8 cellular contexts compared by ENCODE assay signal in genomic region chr7:105876091-105876963, GRCh38. TPM values are rescaled to one million over a fixed set of nuclear protein-coding genes. Genes with fewer than 3 reads are reported as not detected.
DNase-seq lines count a peak whose midpoint lies in the region; ATAC-seq, FAIRE-seq and TF ChIP-seq lines count a peak whose summit lies in the region.

Gene ATXN7L1, minus strand, starts transcription at chr7:105876599. Its CDS starts 41 bp downstream, at chr7:105876558.

- peak; percentile 69 to 70 for TF ChIP-seq POLR2A in HepG2 (IDR thresholded peaks at IDR 0.05; ENCODE audit: insufficient read depth in 1 of 2, low read depth in 2 of 2, low read length in 2 of 2)

- peak; percentile 88 for ATAC-seq in HG03571 (IDR thresholded peaks at IDR 0.05; ENCODE audit: unreplicated experiment)
- peak; percentile 89 for ATAC-seq in HepG2

- TF ChIP-seq CTCF in AG04449 (IDR thresholded peaks at IDR 0.05; ENCODE audit: insufficient read depth, low read length, missing control alignments) (peak; percentile 36), HepG2 (CRISPR knock-in tag; IDR thresholded peaks at IDR 0.05) (peak; percentile 43; the same call in 1 of the 2 replicates)

- CTCF ChIA-PET in AG04449 (lab: Yijun Ruan, JAX) = interaction anchor here (0.6 to 2.5 kb wide), 25 partner anchors 8 to 223 kb away, joined by 3 to 16 read pairs (median 4); no protein-coding TSS in a partner anchor
- CTCF ChIA-PET in HepG2 (lab: Yijun Ruan, JAX; ENCODE audit: low intra/inter-chr PET ratio, low total read pairs) = interaction anchor here (0.7 kb wide), 1 partner anchor 117 kb away, joined by 3 read pairs; no protein-coding TSS in a partner anchor

- peak; percentile 77 for DNase-seq in AG04449 (ENCODE audit: low read depth, low spot score)
- DNase-seq in GM19238 (ENCODE audit: insufficient read length, low spot score) = peak; percentile 72
- peak; percentile 94 for DNase-seq in NCI-H774 (lab: John Stamatoyannopoulos, UW)
- DNase-seq in activated CD4-positive, alpha-beta T cell treated with anti-CD3 and anti-CD28 coated beads, Interleukin-2, amount 50 U/mL, for 24 hours (ENCODE audit: low read depth in 1 of 2, low spot score in 1 of 2) = peak; percentile 76 to 86
- peak; percentile 98 for DNase-seq in dermis blood vessel endothelial cell
- DNase-seq in HepG2 (ENCODE audit: low spot score) = peak; percentile 92
- peak; percentile 90 for DNase-seq in stimulated activated CD4-positive, alpha-beta T cell treated with anti-CD3 and anti-CD28 coated beads, Interleukin-2, amount 100 ng/mL, for 4 hours (ENCODE audit: low read depth)

- H3K27me3 ChIP-seq in HepG2 (ENCODE audit: control insufficient read depth in 1 of 2, insufficient read depth in 2 of 2, low read length in 2 of 2) = no peaks in the 10 kb centered on the region; a peak in 1 of 5 replicates

- POLR2A ChIA-PET in AG04449 (lab: Yijun Ruan, JAX) = interaction anchor here (0.9 kb wide), 1 partner anchor 24 kb away, joined by 5 read pairs; no protein-coding TSS in a partner anchor
- POLR2A ChIA-PET in HepG2 (lab: Yijun Ruan, JAX) = interaction anchor here (1.2 to 1.6 kb wide), 2 partner anchors 47 to 51 kb away, joined by 3 to 5 read pairs; no protein-coding TSS in a partner anchor

- H3K9me3 ChIP-seq in HepG2 (ENCODE audit: low read length) = no peaks in the 10 kb centered on the region

- peak; percentile 71; the same call in 1 of the 2 replicates for TF ChIP-seq RAD21 in HepG2 (CRISPR knock-in tag; IDR thresholded peaks at IDR 0.05)

- peak; percentile 89 for FAIRE-seq in HepG2 (lab: Jason Lieb, UNC)

- peak within 1 kb of the TSS; percentile 95 for H3K4me2 ChIP-seq in HepG2 (ENCODE audit: low read depth, low read length)

- under 1% methylated on average over 29 of the region's 77 CpGs for WGBS in HepG2 (ENCODE audit: low lambda C conversion rate)

- in situ Hi-C loops in HepG2 (cut with HindIII; ENCODE audit: extremely low pct_ligation_motif_present, low pct_unique_long_range_greater_than_20kb) = loop anchor here (5.0 kb wide), 1 partner anchor 114 kb away; no protein-coding TSS in a partner anchor

- peak within 1 kb of the TSS; percentile 85 for H3K27ac ChIP-seq in HepG2 (ENCODE audit: extremely low read length, insufficient read depth, low read length)

- peak within 1 kb of the TSS; percentile 89 for H3K9ac ChIP-seq in HepG2 (ENCODE audit: insufficient read depth, low read depth, low read length)

- no peaks in the 10 kb centered on the region for H4K20me1 ChIP-seq in HepG2 (ENCODE audit: insufficient read depth, low read length)

- TF ChIP-seq EP300 in HepG2 (IDR thresholded peaks at IDR 0.05; ENCODE audit: low read depth in 2 of 2, low read length in 2 of 2) (no peak), HepG2 (CRISPR knock-in tag; IDR thresholded peaks at IDR 0.05; ENCODE audit: borderline replicate concordance) (no peak)

- BruUV-seq in HepG2 (replicated peaks; lab: Mats Ljungman, UMichigan) = TSS peak; percentile 74

- peaks cover 51% of the 10 kb centered on the region for H3K4me1 ChIP-seq in HepG2 (ENCODE audit: insufficient read depth, low read length)

- peaks cover 47% of the 10 kb centered on the region for H3K79me2 ChIP-seq in HepG2 (ENCODE audit: insufficient read depth, low read length)

- intact Hi-C loops in HepG2 (cut with micrococcal nuclease; ENCODE audit: unreplicated experiment) = loop anchor here (2.0 to 5.0 kb wide), 4 partner anchors 66 to 224 kb away; no protein-coding TSS in a partner anchor

- no peaks in the 10 kb centered on the region for H3K36me3 ChIP-seq in HepG2 (replicated peaks in 1 of 2; ENCODE audit: control insufficient read depth in 1 of 2, insufficient read depth in 2 of 2, low read length in 2 of 2)

- H3K4me3 ChIP-seq in AG04449 (ENCODE audit: low read depth, low read length) = peak within 1 kb of the TSS; percentile 76
- peak within 1 kb of the TSS; percentile 77 to 90 (median 88) for H3K4me3 ChIP-seq in HepG2 (replicated peaks in 1 of 3; ENCODE audit: insufficient read depth in 1 of 3, low read depth in 2 of 3, low read length in 3 of 3)

- H2AFZ ChIP-seq in HepG2 (ENCODE audit: low read length) = peak within 1 kb of the TSS; percentile 70

TF ChIP-seq in HepG2, 621 proteins besides CTCF, POLR2A, EP300 and RAD21 (continues in another document):
- TF ChIP-seq KDM5A (IDR thresholded peaks at IDR 0.05; ENCODE audit: borderline replicate concordance, low read length) (peak; percentile 45; the same call in 1 of the 2 replicates), ZGPAT (CRISPR knock-in tag; IDR thresholded peaks at IDR 0.05) (peak; percentile 68; the same call in 1 of the 2 replicates), ZNF18 (CRISPR knock-in tag; IDR thresholded peaks at IDR 0.05; ENCODE audit: insufficient replicate concordance) (peak; percentile 5), TGIF2 (CRISPR knock-in tag; IDR thresholded peaks at IDR 0.05) (0 out of 2 replicates have a peak, but pooled peaks have one; percentile 33), RBFOX2 (IDR thresholded peaks at IDR 0.05; ENCODE audit: low read depth, low read length) (peak; percentile 69; the same call in 1 of the 2 replicates), RFXAP (CRISPR knock-in tag; IDR thresholded peaks at IDR 0.05; ENCODE audit: borderline replicate concordance) (0 out of 2 replicates have a peak, but pooled peaks have one; percentile 38), ZXDC (CRISPR knock-in tag; IDR thresholded peaks at IDR 0.05) (peak; percentile 83; the same call in 1 of the 2 replicates)

RNA-seq across cellular contexts. Expression of gene ATXN7L1, which starts in this region (rescaled TPM):
- total RNA-seq in dermis blood vessel endothelial cell (5.8 and 8.8 TPM in 2 replicates), HepG2 (2016; rRNA removed; fragmentation: Illumina TruSeq; extraction: Trizol) (7.7 and 7.8 TPM in 2 replicates)
- 5.5 and 6.6 TPM in 2 replicates for total RNA-seq in HepG2 (2016; cell fraction: cytosol; rRNA removed; fragmentation: Illumina TruSeq; extraction: Trizol; ENCODE audit: low read depth)
- 6.4 and 8.4 TPM in 2 replicates for total RNA-seq in HepG2 (2016; cell fraction: insoluble cytoplasmic fraction; rRNA removed; fragmentation: Illumina TruSeq; extraction: Trizol)
- 6.2 and 7.4 TPM in 2 replicates for total RNA-seq in HepG2 (2016; cell fraction: membrane; rRNA removed; fragmentation: Illumina TruSeq; extraction: Trizol)
- 11.2 and 17.2 TPM in 2 replicates for total RNA-seq in HepG2 (2016; cell fraction: nucleus; rRNA removed; fragmentation: Illumina TruSeq; extraction: Trizol)
- polyA plus RNA-seq in HepG2 (2011; rRNA removed) = 4.1 and 4.3 TPM in 2 replicates
- 1.3 and 1.7 TPM in 2 replicates for polyA plus RNA-seq in HepG2 (2011; cell fraction: cytosol; rRNA removed)
- polyA plus RNA-seq in HepG2 (2011; cell fraction: nucleus; rRNA removed) = 11.3 and 12.0 TPM in 2 replicates
- polyA plus RNA-seq in HepG2 (2012) = 4.3 and 5.7 TPM in 2 replicates
- polyA plus RNA-seq in HepG2 (2016; cell fraction: cytosol; fragmentation: Illumina TruSeq; extraction: Trizol; ENCODE audit: low read depth) = 7.6 and 8.7 TPM in 2 replicates
- polyA plus RNA-seq in HepG2 (2016; cell fraction: insoluble cytoplasmic fraction; fragmentation: Illumina TruSeq; extraction: Trizol; ENCODE audit: low read depth) = 7.7 and 8.4 TPM in 2 replicates
- polyA plus RNA-seq in HepG2 (2016; cell fraction: membrane; fragmentation: Illumina TruSeq; extraction: Trizol; ENCODE audit: low read depth) = 7.2 and 7.9 TPM in 2 replicates
- polyA plus RNA-seq in HepG2 (2016; cell fraction: nucleus; fragmentation: Illumina TruSeq; extraction: Trizol; ENCODE audit: insufficient read depth, low read depth) = 19.9 and 21.6 TPM in 2 replicates
- 6.4 and 6.7 TPM in 2 replicates for polyA minus RNA-seq in HepG2 (2011; rRNA and poly(A)+ RNA removed; ENCODE audit: low replicate concordance)
- 1.5 and 4.4 TPM in 2 replicates for polyA minus RNA-seq in HepG2 (2011; cell fraction: cytosol; rRNA and poly(A)+ RNA removed)
- 16.5 and 21.3 TPM in 2 replicates for polyA minus RNA-seq in HepG2 (2011; cell fraction: nucleus; rRNA and poly(A)+ RNA removed)

Comparison
In these comparisons a context has a peak if more than half of its experiments do, and no peak if none do; other contexts are left out.
1. Peak in every context shown above with its lines: DNase-seq, ATAC-seq, H3K4me3 ChIP-seq and H3K27ac ChIP-seq.